Comparison of ENCODE assay signal across 8 cellular contexts in the genomic region with DNA sequence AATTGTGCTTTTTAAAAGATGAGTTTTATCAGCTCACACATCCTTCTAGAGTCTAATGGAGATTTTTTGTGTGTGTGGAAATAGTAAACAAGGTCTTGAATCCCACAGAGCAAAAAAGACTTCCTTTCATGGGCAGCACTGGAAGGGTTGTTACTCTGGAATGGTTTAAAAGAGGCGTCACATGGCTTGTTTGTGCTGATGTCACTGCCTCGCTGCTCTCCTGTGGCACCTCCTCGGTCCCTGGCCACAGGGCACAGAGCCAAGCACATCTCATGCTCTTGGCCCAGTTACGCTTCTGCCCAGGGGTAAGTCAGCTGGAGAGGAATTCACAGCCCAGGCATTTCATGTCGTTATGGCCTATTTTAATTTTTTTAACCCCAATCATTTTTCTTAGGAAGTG. TPM values are rescaled to one million over a fixed set of nuclear protein-coding genes. Genes with fewer than 3 reads are reported as not detected.
A peak's percentile ranks its signal among the peaks of the same experiment; 100 is the strongest.
DNase-seq lines count a peak whose midpoint lies in the region; ATAC-seq and TF ChIP-seq lines count a peak whose summit lies in the region.

No MANE protein-coding gene starts in this region.

- TF ChIP-seq EP300 in suprapubic skin (IDR thresholded peaks at IDR 0.05), result peak; percentile 46

- peak overlapping the region in 1 of 4 donors; percentile 83 for H3K27ac ChIP-seq in body of pancreas
- H3K27ac ChIP-seq in suprapubic skin, result peak overlapping the region; percentile 59

- WGBS in body of pancreas, 2 donors, result 48 to 56% methylated on average over 5 of the region's 5 CpGs
- 44% methylated on average over 5 of the region's 5 CpGs for WGBS in suprapubic skin

- peaks cover 16% of the 10 kb centered on the region for H3K4me1 Mint-ChIP-seq in HFFc6 (ENCODE audit: low read depth)
- H3K4me1 Mint-ChIP-seq in activated T-cell treated with anti-CD3 and anti-CD28 coated beads, Interleukin-2, amount 50 U/mL, for 4 hours (ENCODE audit: low read depth), result peaks cover 10% of the 10 kb centered on the region

- H3K27me3 Mint-ChIP-seq in HFFc6 (ENCODE audit: insufficient read depth), result peaks cover 7% of the 10 kb centered on the region
- H3K27me3 Mint-ChIP-seq in activated T-cell treated with anti-CD3 and anti-CD28 coated beads, Interleukin-2, amount 50 U/mL, for 4 hours (ENCODE audit: low read depth), result no peaks in the 10 kb centered on the region

- no peak for TF ChIP-seq CTCF in HFFc6 (IDR thresholded peaks at IDR 0.05)
- TF ChIP-seq CTCF in body of pancreas (IDR thresholded peaks at IDR 0.05), result no peak
- TF ChIP-seq CTCF in kidney epithelial cell (IDR thresholded peaks at IDR 0.05; ENCODE audit: insufficient read depth, low read length, poor library complexity, severe bottlenecking), result no peak
- TF ChIP-seq CTCF in suprapubic skin (IDR thresholded peaks at IDR 0.05), result no peak

- H3K27ac Mint-ChIP-seq in HFFc6, result peak overlapping the region; percentile 54

- peaks cover 0 to 20% of the 10 kb centered on the region in 2 donors for H3K36me3 ChIP-seq in body of pancreas (replicated peaks in 1 of 2; ENCODE audit: insufficient read depth in 1 of 2, low read depth in 2 of 2)
- H3K36me3 ChIP-seq in kidney epithelial cell (ENCODE audit: control insufficient read depth, insufficient read depth, low read length), result peaks cover 4% of the 10 kb centered on the region
- H3K36me3 ChIP-seq in suprapubic skin, result peaks cover 70% of the 10 kb centered on the region

- no peak for ATAC-seq in body of pancreas
- no peak for ATAC-seq in activated T-cell treated with anti-CD3 and anti-CD28 coated beads, Interleukin-2, amount 50 U/mL, for 4 hours

- H3K9me3 ChIP-seq in body of pancreas, result no peaks in the 10 kb centered on the region
- no peaks in the 10 kb centered on the region for H3K9me3 ChIP-seq in suprapubic skin

- H3K36me3 Mint-ChIP-seq in HFFc6 (ENCODE audit: low read depth), result peaks cover 17% of the 10 kb centered on the region
- peaks cover 16% of the 10 kb centered on the region for H3K36me3 Mint-ChIP-seq in activated T-cell treated with anti-CD3 and anti-CD28 coated beads, Interleukin-2, amount 50 U/mL, for 4 hours (ENCODE audit: insufficient read depth)

- H3K4me3 ChIP-seq in body of pancreas (no peak overlapping the region), kidney epithelial cell (ENCODE audit: low read depth, low read length) (no peak overlapping the region), suprapubic skin (no peak overlapping the region)

- H3K27me3 ChIP-seq in body of pancreas (no peaks in the 10 kb centered on the region), kidney epithelial cell (ENCODE audit: control insufficient read depth, insufficient read depth, low read length) (no peaks in the 10 kb centered on the region), suprapubic skin (no peaks in the 10 kb centered on the region)

- H3K9me3 Mint-ChIP-seq in HFFc6, result no peaks in the 10 kb centered on the region
- no peaks in the 10 kb centered on the region for H3K9me3 Mint-ChIP-seq in activated T-cell treated with anti-CD3 and anti-CD28 coated beads, Interleukin-2, amount 50 U/mL, for 4 hours

- intact Hi-C loops in body of pancreas (cut with DNase I), result no loop called here

- DNase-seq in HFFc6, result peak; percentile 62
- DNase-seq in body of pancreas, result peak in 3 of 4 donors; percentile 38 to 70 (median 39)
- peak; percentile 47 for DNase-seq in kidney epithelial cell (ENCODE audit: low read depth)
- peak in 1 of 2 donors; percentile 67 for DNase-seq in suprapubic skin (ENCODE audit: low spot score in 2 of 2)
- no peak for DNase-seq in GF-D8 (lab: John Stamatoyannopoulos, UW)
- DNase-seq in GM19240 (ENCODE audit: insufficient read length, low spot score), result no peak
- DNase-seq in activated T-cell treated with anti-CD3 and anti-CD28 coated beads, Interleukin-2, amount 50 U/mL, for 4 hours, result no peak
- DNase-seq in activated CD8-positive, alpha-beta memory T cell treated with anti-CD3 and anti-CD28 coated beads, Interleukin-2, amount 50 U/mL, for 48 hours, result no peak

- H3K4me3 Mint-ChIP-seq in HFFc6, result no peak overlapping the region
- H3K4me3 Mint-ChIP-seq in activated T-cell treated with anti-CD3 and anti-CD28 coated beads, Interleukin-2, amount 50 U/mL, for 4 hours, result no peak overlapping the region

- no peak for TF ChIP-seq POLR2A in body of pancreas (IDR thresholded peaks at IDR 0.05)
- TF ChIP-seq POLR2A in suprapubic skin (IDR thresholded peaks at IDR 0.05), result no peak

- H3K4me1 ChIP-seq in body of pancreas (peaks cover 51% of the 10 kb centered on the region), suprapubic skin (peaks cover 14% of the 10 kb centered on the region)

RNA-seq across cellular contexts. Expression of gene PGPEP1L, which starts 53.2 kb away (rescaled TPM):
- not detected for total RNA-seq in HFFc6 (2021; fragmentation: NEBNext Ultra II Directional; extraction: Animal tissue kit (Norgen Biotek cat#: 25700))
- not detected for total RNA-seq in body of pancreas
- total RNA-seq in kidney epithelial cell, result 0.21 TPM in 1 of 2 replicates, not detected in the other
- total RNA-seq in suprapubic skin, result not detected
- total RNA-seq in activated T-cell treated with anti-CD3 and anti-CD28 coated beads, Interleukin-2, amount 50 U/mL, for 4 hours, result not detected

Comparison
In these comparisons a context has a peak if more than half of its experiments do, and no peak if none do; other contexts are left out.
1. DNase-seq: peak in HFFc6 (single experiment), body of pancreas (3 of 4) and kidney epithelial cell (single experiment); none in GF-D8 (single experiment), GM19240 (single experiment), activated T-cell treated with anti-CD3 and anti-CD28 coated beads, Interleukin-2, amount 50 U/mL, for 4 hours (single experiment) and activated CD8-positive, alpha-beta memory T cell treated with anti-CD3 and anti-CD28 coated beads, Interleukin-2, amount 50 U/mL, for 48 hours (single experiment).